Comparison of ENCODE assay signal across 9 cellular contexts in genomic region chr6:156976144-156977088, GRCh38.
DNase-seq lines count a peak whose midpoint lies in the region; ATAC-seq, FAIRE-seq and TF ChIP-seq lines count a peak whose summit lies in the region.
"Had no signal": no experiment of that assay in that cellular context is flagged by ENCODE, and none has a peak within 500 bp of the region (broad histone marks: within the 10 kb centered on the region; RNA-seq: fewer than 3 reads in every experiment).

No MANE protein-coding gene starts in this region.

- CTCF ChIA-PET in K562 (lab: Yijun Ruan, JAX; ENCODE audit: low intra/inter-chr PET ratio): no interaction called here

- no peak overlapping the region for H3K4me3 ChIP-seq in K562

- no peak overlapping the region for H3K9ac ChIP-seq in K562 (ENCODE audit: insufficient read depth in 1 of 2, low read depth in 2 of 2, low read length in 2 of 2)

- POLR2A ChIA-PET in K562 (lab: Yijun Ruan, JAX): interaction anchor here (0.6 kb wide), 1 partner anchor 571 kb away, joined by 4 read pairs; no protein-coding TSS in a partner anchor

- H3K4me2 ChIP-seq in K562 (ENCODE audit: insufficient read depth, low read length): 0 out of 2 replicates have a peak overlapping the region, but pooled peaks have one; percentile 17

- no peaks in the 10 kb centered on the region for H3K27me3 ChIP-seq in K562 (ENCODE audit: control insufficient read depth in 2 of 2, insufficient read depth in 2 of 2, low read length in 2 of 2)

- H3K4me3 Mint-ChIP-seq in nephron progenitor cell: no peak overlapping the region

- no peak for FAIRE-seq in K562 (lab: Jason Lieb, UNC)
- FAIRE-seq: TTC549 had no signal

- H3K36me3 Mint-ChIP-seq in nephron progenitor cell (ENCODE audit: low read depth): no peaks in the 10 kb centered on the region

- peak; percentile 76 for DNase-seq in Daoy (ENCODE audit: low read depth)
- DNase-seq in NCI-H1092 treated with DMSO at 0.1 percent for 48 hours (lab: John Stamatoyannopoulos, UW): peak; percentile 57
- no peak for DNase-seq in K562 (ENCODE audit: extremely low read depth in 1 of 4, low spot score in 3 of 4)
- DNase-seq in nephron progenitor cell: no peak
- DNase-seq in activated CD4-positive, CD25-positive, alpha-beta regulatory T cell treated with anti-CD3 and anti-CD28 coated beads, Interleukin-2, amount 50 U/mL, for 72 hours: no peak
- no peak for DNase-seq in germinal center (ENCODE audit: low spot score)
- DNase-seq in HuH-7.5 (ENCODE audit: low spot score): no peak
- no peak for DNase-seq in iPS-NIHi11 (ENCODE audit: low spot score)

- H3K4me1 Mint-ChIP-seq in nephron progenitor cell: peaks cover 89% of the 10 kb centered on the region

- no peaks in the 10 kb centered on the region; the same call in 1 of the 2 replicates for H3K9me3 ChIP-seq in K562 (replicated peaks; ENCODE audit: control insufficient read depth, insufficient read depth, low read depth, low read length)

- no peak for TF ChIP-seq CTCF in K562 (IDR thresholded peaks at IDR 0.05 in 2 of 3, conservative IDR thresholded peaks at IDR 0.05 in 1 of 3; ENCODE audit: insufficient read depth in 2 of 3, low read depth in 1 of 3, low read length in 3 of 3)
- TF ChIP-seq CTCF in nephron progenitor cell (IDR thresholded peaks at IDR 0.05): no peak

- in situ Hi-C loops in K562 (cut with MboI): no loop called here

- intact Hi-C loops in K562 (cut with micrococcal nuclease): no loop called here

- TF ChIP-seq POLR2A in K562 (conservative IDR thresholded peaks at IDR 0.05): no peak

- 69% methylated on average over 21 of the region's 21 CpGs for WGBS in K562 (ENCODE audit: insufficient coverage, low coverage, missing lambda C conversion rate)

- H3K9me1 ChIP-seq in K562 (ENCODE audit: control insufficient read depth, insufficient read depth, low read length): peaks cover 4% of the 10 kb centered on the region

- TF ChIP-seq RAD21 in K562 (CRISPR knock-in tag; conservative IDR thresholded peaks at IDR 0.05 in 1 of 2, IDR thresholded peaks at IDR 0.05 in 1 of 2): no peak

- H3K79me2 ChIP-seq in K562 (ENCODE audit: control insufficient read depth, insufficient read depth, low read length): peaks cover 55% of the 10 kb centered on the region

- peaks cover 0 to 2% of the 10 kb centered on the region in 2 experiments; a peak in 2 of 5 replicates for H3K4me1 ChIP-seq in K562 (replicated peaks in 1 of 2; ENCODE audit: control insufficient read depth in 2 of 2, insufficient read depth in 2 of 2, low read length in 2 of 2)

- no peak overlapping the region for H3K27ac ChIP-seq in K562 (ENCODE audit: extremely low read depth, low read depth, low read length)

- no TSS peak for BruUV-seq in K562 (replicated peaks; lab: Mats Ljungman, UMichigan)

- peak overlapping the region; percentile 69 for H3K27ac Mint-ChIP-seq in nephron progenitor cell

- TF ChIP-seq EP300 in K562 (IDR thresholded peaks at IDR 0.05; ENCODE audit: low read length): no peak

- H2AFZ ChIP-seq in K562 (ENCODE audit: low read depth, low read length): no peak overlapping the region

- H3K9me3 Mint-ChIP-seq in nephron progenitor cell: no peaks in the 10 kb centered on the region

- peaks cover 11% of the 10 kb centered on the region for H4K20me1 ChIP-seq in K562 (replicated peaks; ENCODE audit: control insufficient read depth, insufficient read depth, low read length)

- H3K27me3 Mint-ChIP-seq in nephron progenitor cell (ENCODE audit: low read depth, poor library complexity): no peaks in the 10 kb centered on the region

- H3K36me3 ChIP-seq in K562 (ENCODE audit: control insufficient read depth, insufficient read depth, low read length): no peaks in the 10 kb centered on the region

- peak; percentile 51 for ATAC-seq in K562

TF ChIP-seq in K562, 482 proteins besides CTCF, POLR2A, EP300 and RAD21:
- TF ChIP-seq TFE3 (CRISPR knock-in tag; IDR thresholded peaks at IDR 0.05) (no peak), RREB1 (CRISPR knock-in tag; IDR thresholded peaks at IDR 0.05) (no peak), ZNF75A (CRISPR knock-in tag; IDR thresholded peaks at IDR 0.05) (no peak)

Comparison
In these comparisons a context has a peak if more than half of its experiments do, and no peak if none do; other contexts are left out.
1. DNase-seq: peak in Daoy (single experiment) and NCI-H1092 treated with DMSO at 0.1 percent for 48 hours (single experiment); none in K562 (0 of 4), nephron progenitor cell (single experiment), activated CD4-positive, CD25-positive, alpha-beta regulatory T cell treated with anti-CD3 and anti-CD28 coated beads, Interleukin-2, amount 50 U/mL, for 72 hours (single experiment), germinal center (single experiment), HuH-7.5 (single experiment) and iPS-NIHi11 (single experiment).